Comparison of ENCODE assay signal across 16 cellular contexts in genomic region chr5:139335811-139336210, GRCh38. TPM values are rescaled to one million over a fixed set of nuclear protein-coding genes. Genes with fewer than 3 reads are reported as not detected.
A peak's percentile ranks its signal among the peaks of the same experiment; 100 is the strongest.
DNase-seq lines count a peak whose midpoint lies in the region; ATAC-seq and TF ChIP-seq lines count a peak whose summit lies in the region.
"Had no signal": no experiment of that assay in that cellular context is flagged by ENCODE, and none has a peak within 500 bp of the region (broad histone marks: within the 10 kb centered on the region; RNA-seq: fewer than 3 reads in every experiment).

No MANE protein-coding gene starts in this region.

- no peaks in the 10 kb centered on the region for H3K9me3 Mint-ChIP-seq in activated naive CD4-positive, alpha-beta T cell treated with anti-CD3 and anti-CD28 coated beads, Interleukin-2, amount 50 U/mL, for 24 hours
- H3K9me3 Mint-ChIP-seq in chondrocyte (ENCODE audit: low read depth), result no peaks in the 10 kb centered on the region
- no peaks in the 10 kb centered on the region for H3K9me3 Mint-ChIP-seq in stimulated activated naive CD8-positive, alpha-beta T cell treated with anti-CD3 and anti-CD28 coated beads, Interleukin-15, amount 100 ng/mL, for 72 hours

- peaks cover 4% of the 10 kb centered on the region for H3K36me3 Mint-ChIP-seq in activated naive CD4-positive, alpha-beta T cell treated with anti-CD3 and anti-CD28 coated beads, Interleukin-2, amount 50 U/mL, for 24 hours
- peaks cover 5% of the 10 kb centered on the region for H3K36me3 Mint-ChIP-seq in chondrocyte (ENCODE audit: low read depth)

- no peak overlapping the region for H3K4me3 Mint-ChIP-seq in activated naive CD4-positive, alpha-beta T cell treated with anti-CD3 and anti-CD28 coated beads, Interleukin-2, amount 50 U/mL, for 24 hours
- no peak overlapping the region for H3K4me3 Mint-ChIP-seq in chondrocyte (ENCODE audit: unreplicated experiment)
- no peak overlapping the region for H3K4me3 Mint-ChIP-seq in stimulated activated naive CD8-positive, alpha-beta T cell treated with anti-CD3 and anti-CD28 coated beads, Interleukin-15, amount 100 ng/mL, for 72 hours

- peaks cover 26% of the 10 kb centered on the region for H3K4me1 Mint-ChIP-seq in activated naive CD4-positive, alpha-beta T cell treated with anti-CD3 and anti-CD28 coated beads, Interleukin-2, amount 50 U/mL, for 24 hours
- H3K4me1 Mint-ChIP-seq in chondrocyte (ENCODE audit: low read depth), result peaks cover 12% of the 10 kb centered on the region
- peaks cover 24% of the 10 kb centered on the region for H3K4me1 Mint-ChIP-seq in stimulated activated naive CD8-positive, alpha-beta T cell treated with anti-CD3 and anti-CD28 coated beads, Interleukin-15, amount 100 ng/mL, for 72 hours

- DNase-seq in activated naive CD4-positive, alpha-beta T cell (lab: John Stamatoyannopoulos, UW), result no peak
- DNase-seq in RWPE1 (ENCODE audit: low spot score) (no peak), chondrocyte (ENCODE audit: low spot score) (no peak), occipital lobe (lab: John Stamatoyannopoulos, UW) (no peak), NCI-H187 treated with DMSO at 0.1 percent for 48 hours (lab: John Stamatoyannopoulos, UW) (no peak), DMS114 treated with DMSO at 0.1 percent for 48 hours (lab: John Stamatoyannopoulos, UW; ENCODE audit: unreplicated experiment) (no peak)
- DNase-seq in stimulated activated naive CD8-positive, alpha-beta T cell treated with anti-CD3 and anti-CD28 coated beads, Interleukin-15, amount 100 ng/mL, for 72 hours, result no peak
- DNase-seq: kidney; NCI-H1930; NK-92 treated with Interleukin-12 subunit alpha and Interleukin-12 subunit beta, amount 100 ng/mL, for 24 hours; SJCRH30; stimulated activated CD4-positive, alpha-beta T cell treated with anti-CD3 and anti-CD28 coated beads, Interleukin-1b, Interleukin-23, amount 100 ng/mL, for 48 hours; upper lobe of left lung; WERI-Rb-1 had no signal

- peak; percentile 52 for ATAC-seq in stimulated activated naive CD8-positive, alpha-beta T cell treated with anti-CD3 and anti-CD28 coated beads, Interleukin-15, amount 100 ng/mL, for 72 hours

- CTCF ChIA-PET in RWPE1 (lab: Yijun Ruan, JAX), result interaction anchor here (0.6 kb wide), 2 partner anchors 216 to 543 kb away, joined by 3 to 4 read pairs; no protein-coding TSS in a partner anchor

- H3K27ac ChIP-seq in RWPE1, result peak overlapping the region; percentile 0; the same call in 1 of the 2 replicates
- H3K27ac ChIP-seq: GM23248, SJCRH30, WERI-Rb-1 had no signal

- H3K27ac Mint-ChIP-seq in activated naive CD4-positive, alpha-beta T cell treated with anti-CD3 and anti-CD28 coated beads, Interleukin-2, amount 50 U/mL, for 24 hours, result peak overlapping the region; percentile 23
- peak overlapping the region; percentile 27 for H3K27ac Mint-ChIP-seq in chondrocyte (ENCODE audit: unreplicated experiment)
- no peak overlapping the region for H3K27ac Mint-ChIP-seq in stimulated activated naive CD8-positive, alpha-beta T cell treated with anti-CD3 and anti-CD28 coated beads, Interleukin-15, amount 100 ng/mL, for 72 hours

- TF ChIP-seq CTCF in RWPE1 (conservative IDR thresholded peaks at IDR 0.05; ENCODE audit: low read depth), result no peak
- no peak for TF ChIP-seq CTCF in chondrocyte (IDR thresholded peaks at IDR 0.05)

- no peaks in the 10 kb centered on the region for H3K27me3 Mint-ChIP-seq in activated naive CD4-positive, alpha-beta T cell treated with anti-CD3 and anti-CD28 coated beads, Interleukin-2, amount 50 U/mL, for 24 hours
- H3K27me3 Mint-ChIP-seq in chondrocyte (ENCODE audit: low read depth), result no peaks in the 10 kb centered on the region
- no peaks in the 10 kb centered on the region for H3K27me3 Mint-ChIP-seq in stimulated activated naive CD8-positive, alpha-beta T cell treated with anti-CD3 and anti-CD28 coated beads, Interleukin-15, amount 100 ng/mL, for 72 hours

- POLR2A ChIA-PET in RWPE1 (lab: Yijun Ruan, JAX; ENCODE audit: low non-redundant PET), result interaction anchor here (0.6 kb wide), 1 partner anchor 96 kb away, joined by 4 read pairs; no protein-coding TSS in a partner anchor

RNA-seq across cellular contexts. Expression of gene PAIP2, which starts 5.8 kb away (rescaled TPM):
- 43.8 to 53.0 TPM (median 47.9 TPM) in 3 replicates for total RNA-seq in chondrocyte
- 111 TPM for total RNA-seq in occipital lobe

RNA-seq across cellular contexts. Expression of gene MATR3, which starts 42.3 kb away (rescaled TPM):
- 150 to 218 TPM (median 153 TPM) in 3 replicates for total RNA-seq in chondrocyte
- total RNA-seq in occipital lobe, result 769 TPM

RNA-seq across cellular contexts. Expression of gene SLC23A1, which starts 47.3 kb away (rescaled TPM):
- total RNA-seq in chondrocyte (not detected in 3 replicates), occipital lobe (not detected)
- total RNA-seq: GM23248, SJCRH30 had no signal

RNA-seq across cellular contexts. Expression of gene MZB1, which starts 53.9 kb away (rescaled TPM):
- total RNA-seq in chondrocyte (not detected in 3 replicates), occipital lobe (not detected)
- total RNA-seq: GM23248 had no signal

RNA-seq across cellular contexts. Expression of gene PROB1, which starts 59.1 kb away (rescaled TPM):
- total RNA-seq in chondrocyte (0.97 to 2.4 TPM (median 2.3 TPM) in 3 replicates), occipital lobe (0.16 TPM)

Comparison
In these comparisons a context has a peak if more than half of its experiments do, and no peak if none do; other contexts are left out.
1. H3K27ac Mint-ChIP-seq: peak in activated naive CD4-positive, alpha-beta T cell treated with anti-CD3 and anti-CD28 coated beads, Interleukin-2, amount 50 U/mL, for 24 hours (single experiment) and chondrocyte (single experiment); none in stimulated activated naive CD8-positive, alpha-beta T cell treated with anti-CD3 and anti-CD28 coated beads, Interleukin-15, amount 100 ng/mL, for 72 hours (0 of 2).